8 cellular contexts compared by ENCODE assay signal in the genomic region with DNA sequence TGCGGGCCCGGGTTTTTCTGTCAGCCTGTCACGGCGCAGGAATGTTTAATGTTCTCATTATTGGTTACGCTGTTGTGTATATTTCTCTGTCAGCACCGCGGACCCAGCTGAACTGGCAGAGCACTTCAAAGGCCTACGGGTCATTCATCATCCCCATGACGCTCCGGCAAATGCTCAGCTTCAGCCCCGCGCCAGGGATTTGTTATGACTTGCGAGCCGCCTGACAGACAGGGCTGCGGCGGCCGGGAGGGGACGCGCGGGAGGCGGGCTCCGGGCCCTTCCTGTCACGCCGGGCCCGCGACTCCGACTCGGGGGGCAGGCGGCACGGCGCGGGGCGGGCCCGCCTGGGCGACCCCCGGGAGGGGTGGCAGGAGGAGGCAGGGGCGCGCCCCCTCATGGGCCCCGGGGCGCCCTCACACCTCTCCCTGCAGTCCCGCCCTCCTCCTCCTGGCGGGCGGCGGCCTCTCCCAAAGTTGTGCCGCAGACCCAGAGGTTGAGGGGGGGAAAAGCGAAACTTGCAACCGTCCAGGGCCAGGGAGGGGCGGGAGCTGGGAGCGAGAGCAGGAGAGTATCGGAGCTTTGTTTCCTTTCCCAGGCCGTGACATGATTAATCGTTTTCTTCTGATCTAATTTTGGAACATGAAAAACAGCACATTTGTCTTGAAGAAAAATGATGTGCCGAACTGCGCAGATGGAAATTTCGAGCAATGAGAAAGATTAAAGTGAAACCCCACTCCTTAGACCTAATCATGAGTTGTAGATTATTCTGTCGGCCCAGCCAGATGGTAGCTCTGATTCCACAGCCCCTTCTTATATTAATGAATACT. TPM values are rescaled to one million over a fixed set of nuclear protein-coding genes. Genes with fewer than 3 reads are reported as not detected.
A peak's percentile ranks its signal among the peaks of the same experiment; 100 is the strongest.
DNase-seq lines count a peak whose midpoint lies in the region; ATAC-seq and TF ChIP-seq lines count a peak whose summit lies in the region.

No MANE protein-coding gene starts in this region.

- ATAC-seq in GM21786 (IDR thresholded peaks at IDR 0.05; ENCODE audit: unreplicated experiment): peak; percentile 65
- peak; percentile 88 for ATAC-seq in left ventricle myocardium superior

- H4K20me1 ChIP-seq in MM.1S (ENCODE audit: insufficient read depth, low read length): no peaks in the 10 kb centered on the region

- peak overlapping the region; percentile 73 for H2AFZ ChIP-seq in MM.1S (ENCODE audit: low read length)

- DNase-seq in DMS 273 treated with DMSO at 0.1 percent for 48 hours (lab: John Stamatoyannopoulos, UW) (peak; percentile 22), MM.1S (peak; percentile 72), T-helper 1 cell (peak; percentile 19 to 55 (median 33)), amniotic stem cell (lab: John Stamatoyannopoulos, UW) (peak; percentile 71), left ventricle myocardium superior (peak; percentile 86), prostate gland (ENCODE audit: low spot score) (peak; percentile 94), ureter (ENCODE audit: low spot score) (peak; percentile 89)

- H3K27me3 ChIP-seq in MM.1S (replicated peaks; ENCODE audit: insufficient read depth, low read length): no peaks in the 10 kb centered on the region
- no peaks in the 10 kb centered on the region for H3K27me3 ChIP-seq in prostate gland (replicated peaks; ENCODE audit: insufficient read depth)

- under 1% methylated on average over 47 of the region's 56 CpGs for WGBS in prostate gland

- no peaks in the 10 kb centered on the region for H3F3A ChIP-seq in MM.1S (ENCODE audit: insufficient read depth, low read length)

- no peaks in the 10 kb centered on the region for H3K79me2 ChIP-seq in MM.1S (ENCODE audit: low read length)

- H3K9ac ChIP-seq in MM.1S (ENCODE audit: low read length): peak overlapping the region; percentile 61

- intact Hi-C loops in left ventricle myocardium superior (cut with micrococcal nuclease): no loop called here
- intact Hi-C loops in prostate gland (cut with DNase I): loop anchor here (1.0 to 10.0 kb wide), 6 partner anchors 87 to 960 kb away; no protein-coding TSS in a partner anchor

- TF ChIP-seq POLR2A in prostate gland (IDR thresholded peaks at IDR 0.05): peak; percentile 50

- peak overlapping the region; percentile 58 for H3K4me3 ChIP-seq in MM.1S (ENCODE audit: low read length)
- peak overlapping the region; percentile 53 to 69 for H3K4me3 ChIP-seq in prostate gland

- H3K27ac ChIP-seq in MM.1S (ENCODE audit: low read length) (peak overlapping the region; percentile 54; the same call in 1 of the 2 replicates), prostate gland (peak overlapping the region; percentile 92 to 97)

- H3K9me2 ChIP-seq in MM.1S (replicated peaks; ENCODE audit: insufficient read depth, low read length): no peaks in the 10 kb centered on the region

- H3K4me2 ChIP-seq in MM.1S (ENCODE audit: low read depth, low read length): peak overlapping the region; percentile 68

- no peaks in the 10 kb centered on the region for H3K36me3 ChIP-seq in MM.1S (replicated peaks; ENCODE audit: insufficient read depth, low read length)
- no peaks in the 10 kb centered on the region for H3K36me3 ChIP-seq in prostate gland

- H3K4me1 ChIP-seq in MM.1S (ENCODE audit: low read length) (no peaks in the 10 kb centered on the region), prostate gland (replicated peaks) (peaks cover 3% of the 10 kb centered on the region)

- TF ChIP-seq CTCF in MM.1S (IDR thresholded peaks at IDR 0.05; ENCODE audit: low read length) (peak; percentile 16), prostate gland (IDR thresholded peaks at IDR 0.05) (peak in 3 of 4 experiments; percentile 24 to 50 (median 41))

- H3K9me3 ChIP-seq in MM.1S (replicated peaks; ENCODE audit: insufficient read depth, low read length) (no peaks in the 10 kb centered on the region), prostate gland (no peaks in the 10 kb centered on the region)

RNA-seq across cellular contexts. Expression of gene COMTD1, which starts 59.3 kb away (rescaled TPM):
- total RNA-seq in left ventricle myocardium superior: 30.8 TPM
- total RNA-seq in prostate gland: 10 to 100 TPM; 26.8 to 49.3 TPM
- total RNA-seq in ureter: 34.6 TPM

Comparison
In these comparisons a context has a peak if more than half of its experiments do, and no peak if none do; other contexts are left out.
1. Peak in every context shown above with its lines: DNase-seq, ATAC-seq, H3K4me3 ChIP-seq and H3K27ac ChIP-seq.
2. DNase-seq: peak in every context shown above with its lines; median percentile 94 in prostate gland; 89 in ureter; 86 in left ventricle myocardium superior; 72 in MM.1S; 71 in amniotic stem cell; 33 in T-helper 1 cell; 22 in DMS 273 treated with DMSO at 0.1 percent for 48 hours.